Comparison of ENCODE assay signal across 27 cellular contexts in genomic region chr6:43103253-43103876, GRCh38. TPM values are rescaled to one million over a fixed set of nuclear protein-coding genes. Genes with fewer than 3 reads are reported as not detected.
DNase-seq lines count a peak whose midpoint lies in the region; TF ChIP-seq lines count a peak whose summit lies in the region.
"Had no signal": no experiment of that assay in that cellular context is flagged by ENCODE, and none has a peak within 500 bp of the region (broad histone marks: within the 10 kb centered on the region; RNA-seq: fewer than 3 reads in every experiment).

No MANE protein-coding gene starts in this region.

- H3K27ac ChIP-seq in breast epithelium (peak overlapping the region in 1 of 2 donors; percentile 41), endodermal cell (ENCODE audit: low read depth, low read length) (peak overlapping the region; percentile 36)
- H3K27ac ChIP-seq: PC-9, thoracic aorta, uterus had no signal

- no peak for TF ChIP-seq POLR2A in breast epithelium (IDR thresholded peaks at IDR 0.05)

- H3K9ac ChIP-seq in endodermal cell (ENCODE audit: extremely low read depth, low read length, poor library complexity, severe bottlenecking): no peak overlapping the region

- H3K27me3 Mint-ChIP-seq in MCF 10A (ENCODE audit: insufficient read depth, unreplicated experiment): no peaks in the 10 kb centered on the region
- H3K27me3 Mint-ChIP-seq in endodermal cell (ENCODE audit: insufficient read depth): no peaks in the 10 kb centered on the region
- H3K27me3 Mint-ChIP-seq in mesothelial cell of epicardium (ENCODE audit: low read depth): no peaks in the 10 kb centered on the region
- H3K27me3 Mint-ChIP-seq: activated B cell treated with CpG ODN at 0.5 μM for 24 hours; CD4-positive, alpha-beta T cell; stimulated activated naive CD8-positive, alpha-beta T cell treated with anti-CD3 and anti-CD28 coated beads, Interleukin-15, Interleukin-2, amounts not matched to agents 100 ng/mL and 50 ng/mL, for 24 hours had no signal

- POLR2A ChIA-PET in MCF 10A (lab: Yijun Ruan, JAX): interaction anchor here (1.0 to 1.6 kb wide), 4 partner anchors 10 to 14 kb away, joined by 3 to 5 read pairs (median 4); no protein-coding TSS in a partner anchor

- no peaks in the 10 kb centered on the region for H3K9me3 Mint-ChIP-seq in MCF 10A (ENCODE audit: unreplicated experiment)
- no peaks in the 10 kb centered on the region for H3K9me3 Mint-ChIP-seq in endodermal cell
- no peaks in the 10 kb centered on the region for H3K9me3 Mint-ChIP-seq in mesothelial cell of epicardium
- H3K9me3 Mint-ChIP-seq: activated B cell treated with CpG ODN at 0.5 μM for 24 hours; CD4-positive, alpha-beta T cell; stimulated activated naive CD8-positive, alpha-beta T cell treated with anti-CD3 and anti-CD28 coated beads, Interleukin-15, Interleukin-2, amounts not matched to agents 100 ng/mL and 50 ng/mL, for 24 hours had no signal

- no peaks in the 10 kb centered on the region for H3K36me3 Mint-ChIP-seq in MCF 10A (ENCODE audit: insufficient read depth, unreplicated experiment)
- H3K36me3 Mint-ChIP-seq in endodermal cell (ENCODE audit: low read depth): peaks cover 21% of the 10 kb centered on the region
- peaks cover 5% of the 10 kb centered on the region for H3K36me3 Mint-ChIP-seq in mesothelial cell of epicardium
- H3K36me3 Mint-ChIP-seq: activated CD8-positive, alpha-beta memory T cell treated with anti-CD3 and anti-CD28 coated beads, Interleukin-2, amount 10 ng/mL, durations not matched to agents 7 days and 5 days had no signal

- H3K36me3 ChIP-seq in breast epithelium (no peaks in the 10 kb centered on the region), endodermal cell (ENCODE audit: control insufficient read depth, insufficient read depth, low read length) (peaks cover 13% of the 10 kb centered on the region)
- H3K36me3 ChIP-seq: thoracic aorta, uterus had no signal

- H3K4me3 Mint-ChIP-seq in MCF 10A (ENCODE audit: unreplicated experiment): no peak overlapping the region
- H3K4me3 Mint-ChIP-seq in endodermal cell: no peak overlapping the region
- no peak overlapping the region for H3K4me3 Mint-ChIP-seq in mesothelial cell of epicardium
- H3K4me3 Mint-ChIP-seq: activated B cell treated with CpG ODN at 0.5 μM for 24 hours; activated CD8-positive, alpha-beta memory T cell treated with anti-CD3 and anti-CD28 coated beads, Interleukin-2, amount 10 ng/mL, durations not matched to agents 7 days and 5 days; CD4-positive, alpha-beta T cell; stimulated activated naive CD8-positive, alpha-beta T cell treated with anti-CD3 and anti-CD28 coated beads, Interleukin-15, Interleukin-2, amounts not matched to agents 100 ng/mL and 50 ng/mL, for 24 hours had no signal

- no peaks in the 10 kb centered on the region for H3K27me3 ChIP-seq in breast epithelium
- H3K27me3 ChIP-seq in endodermal cell (ENCODE audit: control insufficient read depth, insufficient read depth, low read length, poor library complexity, severe bottlenecking): no peaks in the 10 kb centered on the region
- H3K27me3 ChIP-seq: uterus had no signal

- no peak overlapping the region for H3K4me3 ChIP-seq in breast epithelium
- H3K4me3 ChIP-seq in endodermal cell (ENCODE audit: low read length): no peak overlapping the region
- H3K4me3 ChIP-seq: K562, PC-9, thoracic aorta, uterus had no signal

- BruUV-seq in MCF 10A (replicated peaks; lab: Mats Ljungman, UMichigan): no TSS peak

- H3K4me1 Mint-ChIP-seq in MCF 10A (ENCODE audit: insufficient read depth, unreplicated experiment) (peaks cover 10% of the 10 kb centered on the region), endodermal cell (peaks cover 12% of the 10 kb centered on the region), mesothelial cell of epicardium (peaks cover 13% of the 10 kb centered on the region)
- H3K4me1 Mint-ChIP-seq: activated B cell treated with CpG ODN at 0.5 μM for 24 hours; activated CD8-positive, alpha-beta memory T cell treated with anti-CD3 and anti-CD28 coated beads, Interleukin-2, amount 10 ng/mL, durations not matched to agents 7 days and 5 days had no signal

- H3K9me3 ChIP-seq in breast epithelium (no peaks in the 10 kb centered on the region), endodermal cell (ENCODE audit: control insufficient read depth, low read length) (peaks cover 6% of the 10 kb centered on the region)
- H3K9me3 ChIP-seq: thoracic aorta, uterus had no signal

- TF ChIP-seq CTCF in MCF 10A (IDR thresholded peaks at IDR 0.05; ENCODE audit: unreplicated experiment): no peak
- no peak for TF ChIP-seq CTCF in breast epithelium (IDR thresholded peaks at IDR 0.05)
- TF ChIP-seq CTCF in endodermal cell (conservative IDR thresholded peaks at IDR 0.05): no peak
- TF ChIP-seq CTCF in mesothelial cell of epicardium (IDR thresholded peaks at IDR 0.05; ENCODE audit: unreplicated experiment): no peak

- H3K4me1 ChIP-seq in breast epithelium (peaks cover 0 to under 1% of the 10 kb centered on the region in 2 donors), endodermal cell (ENCODE audit: control insufficient read depth, insufficient read depth, low read length) (peaks cover 3% of the 10 kb centered on the region)
- H3K4me1 ChIP-seq: uterus had no signal

- DNase-seq in MCF 10A (ENCODE audit: unreplicated experiment) (no peak), breast epithelium (ENCODE audit: low spot score in 2 of 2) (no peak), endodermal cell (no peak), mesothelial cell of epicardium (ENCODE audit: low spot score in 2 of 2, unreplicated experiment in 2 of 2) (no peak), DMS 273 (lab: John Stamatoyannopoulos, UW; ENCODE audit: unreplicated experiment) (no peak), ecto neural progenitor cell (ENCODE audit: low spot score) (no peak), GM03348 (ENCODE audit: low spot score) (no peak), ACHN (no peak)
- DNase-seq: activated B cell treated with CpG ODN at 0.5 μM for 24 hours; activated CD8-positive, alpha-beta memory T cell treated with anti-CD3 and anti-CD28 coated beads, Interleukin-2, amount 10 ng/mL, durations not matched to agents 7 days and 5 days; activated naive CD4-positive, alpha-beta T cell treated with Interleukin-2 at 50 U/mL for 16 hours; activated T-cell treated with anti-CD3 and anti-CD28 coated beads, Interleukin-2, amount 50 U/mL, for 48 hours; AML-193; CD4-positive, alpha-beta T cell; cerebellar nuclear complex; foreskin fibroblast; NCI-H2081 treated with DMSO at 0.1 percent for 48 hours; NCI-H524; occipital lobe; PC-9; SIG-M5; SW 1271; T-helper 9 cell; uterus had no signal

- H3K27ac Mint-ChIP-seq in MCF 10A (ENCODE audit: low read depth, unreplicated experiment) (peak overlapping the region; percentile 35), endodermal cell (peak overlapping the region; percentile 83), mesothelial cell of epicardium (peak overlapping the region; percentile 83)
- H3K27ac Mint-ChIP-seq: activated B cell treated with CpG ODN at 0.5 μM for 24 hours; activated CD8-positive, alpha-beta memory T cell treated with anti-CD3 and anti-CD28 coated beads, Interleukin-2, amount 10 ng/mL, durations not matched to agents 7 days and 5 days; CD4-positive, alpha-beta T cell; stimulated activated naive CD8-positive, alpha-beta T cell treated with anti-CD3 and anti-CD28 coated beads, Interleukin-15, Interleukin-2, amounts not matched to agents 100 ng/mL and 50 ng/mL, for 24 hours had no signal

- CTCF ChIA-PET in MCF 10A (lab: Yijun Ruan, JAX): no interaction called here

- 47 to 86% methylated on average over 1 of the region's 2 CpGs for WGBS in endodermal cell (ENCODE audit: insufficient coverage in 1 of 2, insufficient read length in 1 of 2), 2 experiments

- in situ Hi-C loops in ACHN (cut with HindIII; ENCODE audit: low pct_ligation_motif_present, low pct_unique_long_range_greater_than_20kb, low sequenced_read_pairs): no loop called here

- intact Hi-C loops in MCF 10A (cut with micrococcal nuclease) (no loop called here), breast epithelium (cut with DNase I; ENCODE audit: low total_unique reads) (no loop called here)

RNA-seq across cellular contexts. Expression of gene PTK7, which starts 27.3 kb away (rescaled TPM):
- total RNA-seq in MCF 10A (2022): 42.6 and 48.4 TPM in 2 replicates
- total RNA-seq in breast epithelium: 10 to 100 TPM in 2 of 3 donors, 1 to 10 TPM in 1; 7.0 to 57.1 (median 52.1) TPM
- 100 to 1,000 TPM; 167 to 183 TPM for total RNA-seq in endodermal cell
- polyA plus RNA-seq in endodermal cell (2013, experiment 1 of 2): 126 TPM
- 121 TPM for polyA plus RNA-seq in endodermal cell (2013, experiment 2 of 2)
- 303 to 313 TPM (median 308 TPM) in 3 replicates for total RNA-seq in mesothelial cell of epicardium

RNA-seq across cellular contexts. Expression of gene KLC4, which starts 43.9 kb away (rescaled TPM):
- total RNA-seq in MCF 10A (2022) (17.5 and 23.4 TPM in 2 replicates), breast epithelium (10 to 100 TPM; 20.5 to 33.7 (median 21.0) TPM), endodermal cell (10 to 100 TPM; 36.6 to 38.0 TPM), mesothelial cell of epicardium (61.9 to 69.2 TPM (median 69.0 TPM) in 3 replicates)
- polyA plus RNA-seq in endodermal cell (2013, experiment 1 of 2): 40.7 TPM
- 35.4 TPM for polyA plus RNA-seq in endodermal cell (2013, experiment 2 of 2)

RNA-seq across cellular contexts. Expression of gene MRPL2, which starts 44.1 kb away (rescaled TPM):
- total RNA-seq in MCF 10A (2022) (155 and 174 TPM in 2 replicates), breast epithelium (10 to 100 TPM; 17.9 to 32.1 (median 29.1) TPM), endodermal cell (10 to 100 TPM; 51.6 to 65.2 TPM), mesothelial cell of epicardium (50.5 to 55.5 TPM (median 54.9 TPM) in 3 replicates)
- 64.5 TPM for polyA plus RNA-seq in endodermal cell (2013, experiment 1 of 2)
- 63.3 TPM for polyA plus RNA-seq in endodermal cell (2013, experiment 2 of 2)

RNA-seq across cellular contexts. Expression of gene CUL7, which starts 49.7 kb away (rescaled TPM):
- total RNA-seq in MCF 10A (2022) (22.7 and 31.4 TPM in 2 replicates), breast epithelium (10 to 100 TPM; 12.6 to 21.4 (median 19.3) TPM), endodermal cell (10 to 100 TPM; 39.0 to 51.7 TPM), mesothelial cell of epicardium (88.0 to 90.9 TPM (median 90.6 TPM) in 3 replicates)
- 37.9 TPM for polyA plus RNA-seq in endodermal cell (2013, experiment 1 of 2)
- polyA plus RNA-seq in endodermal cell (2013, experiment 2 of 2): 36.0 TPM
